1 cellular context compared by ENCODE assay signal in genomic region chr1:109478806-109479205, GRCh38.
TF ChIP-seq lines count a peak whose summit lies in the region.

No MANE protein-coding gene starts in this region.

TF ChIP-seq in K562, 482 proteins besides CTCF, POLR2A, EP300 and RAD21 (continued from another document and continues in another):
- TF ChIP-seq GATAD2B (IDR thresholded peaks at IDR 0.05; ENCODE audit: borderline replicate concordance), result no peak
- TF ChIP-seq ESRRB (CRISPR knock-in tag; IDR thresholded peaks at IDR 0.05; ENCODE audit: borderline replicate concordance), result no peak
- TF ChIP-seq MAFK (IDR thresholded peaks at IDR 0.05; ENCODE audit: low read length), result no peak
- no peak for TF ChIP-seq NFE2L1 (tag; IDR thresholded peaks at IDR 0.05; ENCODE audit: borderline replicate concordance, low read depth)
- TF ChIP-seq BRCA1 (IDR thresholded peaks at IDR 0.05), result no peak
- TF ChIP-seq BRCA1 (CRISPR knock-in tag; IDR thresholded peaks at IDR 0.05), result no peak
- no peak for TF ChIP-seq IRF2 (CRISPR knock-in tag; IDR thresholded peaks at IDR 0.05)
- TF ChIP-seq XRCC3 (IDR thresholded peaks at IDR 0.05), result no peak
- no peak for TF ChIP-seq ETV6 (IDR thresholded peaks at IDR 0.05; ENCODE audit: borderline replicate concordance in 1 of 2, low read depth in 2 of 2, low read length in 1 of 2)
- TF ChIP-seq ETV6 (CRISPR knock-in tag; IDR thresholded peaks at IDR 0.05; ENCODE audit: borderline replicate concordance), result no peak
- TF ChIP-seq KDM2B (CRISPR knock-in tag; IDR thresholded peaks at IDR 0.05), result no peak
- no peak for TF ChIP-seq HMGXB4 (CRISPR knock-in tag; IDR thresholded peaks at IDR 0.05)
- no peak for TF ChIP-seq TRIM28 (IDR thresholded peaks at IDR 0.05)
- TF ChIP-seq TEAD1 (CRISPR knock-in tag; IDR thresholded peaks at IDR 0.05), result 0 out of 4 replicates have a peak, but pooled peaks of 1 of the 2 experiments have one; percentile 47
- no peak for TF ChIP-seq POU5F1 (IDR thresholded peaks at IDR 0.05; ENCODE audit: borderline replicate concordance, low read depth, low read length, partially characterized antibody)
- TF ChIP-seq USF1 (CRISPR knock-in tag; IDR thresholded peaks at IDR 0.05), result peak; percentile 25; the same call in 1 of the 2 replicates
- TF ChIP-seq CHD2 (IDR thresholded peaks at IDR 0.05; ENCODE audit: low read depth, low read length), result no peak
- TF ChIP-seq HNRNPLL (IDR thresholded peaks at IDR 0.05; ENCODE audit: low read depth, low read length, poor library complexity, severe bottlenecking), result no peak
- TF ChIP-seq ZBTB9 (CRISPR knock-in tag; IDR thresholded peaks at IDR 0.05), result no peak
- no peak for TF ChIP-seq THRAP3 (IDR thresholded peaks at IDR 0.05; ENCODE audit: borderline replicate concordance)
- no peak for TF ChIP-seq KDM1A (IDR thresholded peaks at IDR 0.05)
- TF ChIP-seq ZNF384 (IDR thresholded peaks at IDR 0.05; ENCODE audit: low read depth, low read length), result no peak
- no peak for TF ChIP-seq GABPB2 (CRISPR knock-in tag; conservative IDR thresholded peaks at IDR 0.05)
- no peak for TF ChIP-seq CHD1 (IDR thresholded peaks at IDR 0.05; ENCODE audit: low read length)
- peak; percentile 84 to 95; a peak in 2 of 4 replicates for TF ChIP-seq SIN3A (IDR thresholded peaks at IDR 0.05; ENCODE audit: borderline replicate concordance in 2 of 2, control insufficient read depth in 1 of 2, low read depth in 2 of 2, low read length in 2 of 2)
- no peak for TF ChIP-seq ELK1 (CRISPR knock-in tag; IDR thresholded peaks at IDR 0.05)
- TF ChIP-seq SIN3B (IDR thresholded peaks at IDR 0.05; ENCODE audit: low read depth), result no peak
- no peak for TF ChIP-seq PBX2 (CRISPR knock-in tag; IDR thresholded peaks at IDR 0.05; ENCODE audit: low read depth)
- TF ChIP-seq PBX2 (tag; conservative IDR thresholded peaks at IDR 0.05; ENCODE audit: low read depth), result no peak
- no peak for TF ChIP-seq BCOR (IDR thresholded peaks at IDR 0.05)
- no peak for TF ChIP-seq ZNF551 (CRISPR knock-in tag; IDR thresholded peaks at IDR 0.05)
- TF ChIP-seq HMBOX1 (IDR thresholded peaks at IDR 0.05), result no peak
- TF ChIP-seq ZFP36 (IDR thresholded peaks at IDR 0.05; ENCODE audit: low read depth, low read length, partially characterized antibody), result no peak
- TF ChIP-seq ZBTB49 (CRISPR knock-in tag; IDR thresholded peaks at IDR 0.05; ENCODE audit: borderline replicate concordance), result 0 out of 2 replicates have a peak, but pooled peaks have one; percentile 29
- no peak for TF ChIP-seq ZNF407 (IDR thresholded peaks at IDR 0.05; ENCODE audit: low read depth)
- TF ChIP-seq ZNF780A (CRISPR knock-in tag; IDR thresholded peaks at IDR 0.05), result no peak
- TF ChIP-seq FOXA1 (IDR thresholded peaks at IDR 0.05; ENCODE audit: borderline replicate concordance), result no peak
- no peak for TF ChIP-seq PKNOX1 (IDR thresholded peaks at IDR 0.05)
- no peak for TF ChIP-seq MTA1 (IDR thresholded peaks at IDR 0.05; ENCODE audit: borderline replicate concordance)
- TF ChIP-seq PRMT5 (CRISPR knock-in tag; IDR thresholded peaks at IDR 0.05), result 0 out of 2 replicates have a peak, but pooled peaks have one; percentile 35
